ENCODE assay signal across 26 cellular contexts in genomic region chr3:24943961-24944360, GRCh38.
"Had no signal": no experiment of that assay in that cellular context is flagged by ENCODE, and none has a peak within 500 bp of the region (broad histone marks: within the 10 kb centered on the region; RNA-seq: fewer than 3 reads in every experiment).

No MANE protein-coding gene starts in this region.

- H3K27me3 Mint-ChIP-seq: naive B cell; natural killer cell treated with Interleukin-12 subunit alpha and Interleukin-12 subunit beta and Interleukin-15 and Interleukin-18, amount 100 ng/mL, for 72 hours; stimulated activated memory B cell treated with anti-CD40 and anti-IgM and Interleukin-4, amounts not matched to agents 10 μg/mL and 1 μg/mL and 100 μg/mL, for 72 hours had no signal

- H3K27me3 ChIP-seq: esophagus muscularis mucosa, foreskin keratinocyte, heart right ventricle, neutrophil, pancreas, right atrium auricular region, transverse colon, vagina had no signal

- H3K27ac Mint-ChIP-seq: immature natural killer cell; mesothelial cell of epicardium; naive B cell; natural killer cell treated with Interleukin-12 subunit alpha and Interleukin-12 subunit beta and Interleukin-15 and Interleukin-18, amount 100 ng/mL, for 72 hours; stimulated activated memory B cell treated with anti-CD40 and anti-IgM and Interleukin-4, amounts not matched to agents 10 μg/mL and 1 μg/mL and 100 μg/mL, for 72 hours had no signal

- H3K4me3 Mint-ChIP-seq: immature natural killer cell; mesothelial cell of epicardium; naive B cell; natural killer cell treated with Interleukin-12 subunit alpha and Interleukin-12 subunit beta and Interleukin-15 and Interleukin-18, amount 100 ng/mL, for 72 hours; neural crest cell; stimulated activated memory B cell treated with anti-CD40 and anti-IgM and Interleukin-4, amounts not matched to agents 10 μg/mL and 1 μg/mL and 100 μg/mL, for 72 hours had no signal

- H3K4me1 ChIP-seq: foreskin keratinocyte, heart right ventricle, pancreas, right atrium auricular region, spleen, transverse colon, vagina had no signal

- H3K9me3 ChIP-seq: esophagus muscularis mucosa, heart right ventricle, mucosa of descending colon, neutrophil, pancreas, right atrium auricular region, spleen, transverse colon, vagina had no signal

- H3K4me3 ChIP-seq: coronary artery, esophagus muscularis mucosa, heart right ventricle, mucosa of descending colon, pancreas, right atrium auricular region, spleen, transverse colon, vagina had no signal

- DNase-seq: dermis blood vessel endothelial cell; effector memory CD4-positive, alpha-beta T cell; foreskin keratinocyte; glutamatergic neuron; heart right ventricle; hippocampal formation; immature natural killer cell; mesenchymal stem cell; mucosa of descending colon; naive B cell; pancreas; spleen; stimulated activated CD4-positive, alpha-beta T cell treated with anti-CD3 and anti-CD28 coated beads, Interleukin-4, amount 100 ng/mL, for 4 hours; stimulated activated naive CD8-positive, alpha-beta T cell treated with anti-CD3 and anti-CD28 coated beads, Interleukin-15, Interleukin-2, amounts not matched to agents 100 U/mL and 50 U/mL, for 24 hours; transverse colon had no signal

- ATAC-seq: foreskin keratinocyte; heart right ventricle; left lobe of liver; mucosa of descending colon; natural killer cell treated with Interleukin-12 subunit alpha and Interleukin-12 subunit beta and Interleukin-15 and Interleukin-18, amount 100 ng/mL, for 72 hours; pancreas; sciatic nerve; stimulated activated memory B cell treated with anti-CD40 and anti-IgM and Interleukin-4, amounts not matched to agents 10 μg/mL and 1 μg/mL and 100 μg/mL, for 72 hours; stimulated activated naive CD8-positive, alpha-beta T cell treated with anti-CD3 and anti-CD28 coated beads, Interleukin-15, Interleukin-2, amounts not matched to agents 100 U/mL and 50 U/mL, for 24 hours had no signal

- H3K36me3 Mint-ChIP-seq: immature natural killer cell; naive B cell; natural killer cell treated with Interleukin-12 subunit alpha and Interleukin-12 subunit beta and Interleukin-15 and Interleukin-18, amount 100 ng/mL, for 72 hours; stimulated activated memory B cell treated with anti-CD40 and anti-IgM and Interleukin-4, amounts not matched to agents 10 μg/mL and 1 μg/mL and 100 μg/mL, for 72 hours had no signal

- H3K4me1 Mint-ChIP-seq: immature natural killer cell; naive B cell; neural crest cell; stimulated activated memory B cell treated with anti-CD40 and anti-IgM and Interleukin-4, amounts not matched to agents 10 μg/mL and 1 μg/mL and 100 μg/mL, for 72 hours had no signal

- H3K27ac ChIP-seq: coronary artery, esophagus muscularis mucosa, foreskin keratinocyte, heart right ventricle, neutrophil, pancreas, right atrium auricular region, spleen, transverse colon, vagina had no signal

- H3K36me3 ChIP-seq: esophagus muscularis mucosa, heart right ventricle, neutrophil, pancreas, right atrium auricular region, spleen, transverse colon, vagina had no signal
